ENCODE assay signal across 2 cellular contexts in genomic region chr7:116588641-116589594, GRCh38.
TF ChIP-seq lines count a peak whose summit lies in the region.

No MANE protein-coding gene starts in this region.

TF ChIP-seq in Ishikawa, 13 proteins besides CTCF, POLR2A, EP300 and RAD21 (continued from another document):
- TF ChIP-seq TAF1 (IDR thresholded peaks at IDR 0.05; ENCODE audit: low read depth): no peak
- TF ChIP-seq YY1 (IDR thresholded peaks at IDR 0.05; ENCODE audit: low read depth): no peak
- no peak for TF ChIP-seq CREB1 (IDR thresholded peaks at IDR 0.05; ENCODE audit: low read depth)
- TF ChIP-seq NFIC (IDR thresholded peaks at IDR 0.05): no peak
- no peak for TF ChIP-seq USF1 (IDR thresholded peaks at IDR 0.05)
- TF ChIP-seq REST (IDR thresholded peaks at IDR 0.05; ENCODE audit: low read depth): no peak
- TF ChIP-seq MAX (IDR thresholded peaks at IDR 0.05): no peak
- TF ChIP-seq TCF12 (IDR thresholded peaks at IDR 0.05; ENCODE audit: low read depth): no peak
- no peak for TF ChIP-seq EGR1 (IDR thresholded peaks at IDR 0.05)
- TF ChIP-seq TEAD4 (IDR thresholded peaks at IDR 0.05): no peak
TF ChIP-seq in Ishikawa: peak in this region for 0.

TF ChIP-seq in endothelial cell of umbilical vein, 7 proteins besides CTCF, POLR2A, EP300 and RAD21 (continued from another document):
- TF ChIP-seq MYC (IDR thresholded peaks at IDR 0.05; ENCODE audit: low read depth, low read length): no peak
- TF ChIP-seq GATA2 (IDR thresholded peaks at IDR 0.05; ENCODE audit: insufficient read depth, insufficient read length, low read depth, low read length): no peak
- no peak for TF ChIP-seq FOS (IDR thresholded peaks at IDR 0.05; ENCODE audit: borderline replicate concordance, insufficient read depth, low read length)
- TF ChIP-seq POLR2AphosphoS5 (IDR thresholded peaks at IDR 0.05; ENCODE audit: insufficient read depth, low read depth, low read length): no peak
- TF ChIP-seq MAX (IDR thresholded peaks at IDR 0.05; ENCODE audit: insufficient read depth, insufficient read length): no peak
